Comparison of ENCODE assay signal across 6 cellular contexts in genomic region chr1:22385537-22385936, GRCh38.
"Had no signal": no experiment of that assay in that cellular context is flagged by ENCODE, and none has a peak within 500 bp of the region (broad histone marks: within the 10 kb centered on the region; RNA-seq: fewer than 3 reads in every experiment).

No MANE protein-coding gene starts in this region.

- FAIRE-seq: HTR-8/SVneo had no signal

- H3K9ac ChIP-seq: KMS-11 had no signal

- H3K4me2 ChIP-seq: KMS-11 had no signal

- H3K27ac ChIP-seq: HL-60, KMS-11 had no signal

- DNase-seq: IMR-90, KBM-7, KG1 had no signal
